Comparison of ENCODE assay signal across 18 cellular contexts in the genomic region with DNA sequence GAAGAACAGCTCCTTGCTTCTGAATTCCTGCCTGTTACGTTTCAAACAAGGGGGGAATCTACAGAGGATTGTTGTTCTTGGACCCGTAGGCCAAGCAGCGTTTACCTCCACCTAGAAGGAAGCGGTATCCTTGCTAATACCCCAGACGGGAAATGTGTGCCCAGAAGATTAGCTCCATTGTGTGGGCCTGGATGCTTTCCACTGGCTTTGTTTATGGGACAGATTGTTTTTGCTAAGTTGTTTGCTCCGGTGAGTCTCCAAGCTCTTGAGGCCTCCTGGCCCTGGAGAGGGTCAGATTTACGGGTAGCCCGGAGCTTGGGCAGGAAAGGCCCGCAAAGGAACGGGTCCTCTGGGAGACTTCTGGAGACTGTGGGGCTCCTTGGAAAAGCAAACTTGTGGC. TPM values are rescaled to one million over a fixed set of nuclear protein-coding genes. Genes with fewer than 3 reads are reported as not detected.
DNase-seq lines count a peak whose midpoint lies in the region; ATAC-seq and TF ChIP-seq lines count a peak whose summit lies in the region.
"Had no signal": no experiment of that assay in that cellular context is flagged by ENCODE, and none has a peak within 500 bp of the region (broad histone marks: within the 10 kb centered on the region; RNA-seq: fewer than 3 reads in every experiment).

No MANE protein-coding gene starts in this region.

- TF ChIP-seq CTCF in gastroesophageal sphincter (IDR thresholded peaks at IDR 0.05) (no peak), nephron (IDR thresholded peaks at IDR 0.05; ENCODE audit: unreplicated experiment in 3 of 3) (no peak), suprapubic skin (IDR thresholded peaks at IDR 0.05) (no peak), H9 (conservative IDR thresholded peaks at IDR 0.05) (no peak)

- intact Hi-C loops in activated CD4-positive, alpha-beta memory T cell treated with anti-CD3 and anti-CD28 coated beads for 36 hours (cut with micrococcal nuclease) = no loop called here

- TF ChIP-seq EP300 in gastroesophageal sphincter (IDR thresholded peaks at IDR 0.05) (no peak), suprapubic skin (IDR thresholded peaks at IDR 0.05) (no peak)

- H3K14ac ChIP-seq in H9 (ENCODE audit: insufficient read depth, low read length) = no peak overlapping the region

- H3K27ac ChIP-seq in gastroesophageal sphincter = peak overlapping the region in 3 of 4 donors; percentile 39 to 62 (median 48)
- H3K27ac ChIP-seq in suprapubic skin = peak overlapping the region; percentile 35
- no peak overlapping the region for H3K27ac ChIP-seq in H9 (ENCODE audit: insufficient read length, low read depth, low read length)
- H3K27ac ChIP-seq: KMS-11 had no signal

- no peak overlapping the region for H3K23ac ChIP-seq in H9 (ENCODE audit: insufficient read length, low read depth, low read length)

- no peaks in the 10 kb centered on the region for H3K9me3 Mint-ChIP-seq in nephron
- no peaks in the 10 kb centered on the region; a peak in 1 of 5 replicates for H3K9me3 Mint-ChIP-seq in H9
- H3K9me3 Mint-ChIP-seq in activated CD4-positive, alpha-beta memory T cell treated with anti-CD3 and anti-CD28 coated beads for 36 hours = peaks cover 6% of the 10 kb centered on the region
- no peaks in the 10 kb centered on the region for H3K9me3 Mint-ChIP-seq in activated CD4-positive, alpha-beta T cell treated with anti-CD3 and anti-CD28 coated beads, Interleukin-2, amount 10 ng/mL, durations not matched to agents 7 days and 5 days
- H3K9me3 Mint-ChIP-seq: central memory CD8-positive, alpha-beta T cell; HFFc6 had no signal

- H3K18ac ChIP-seq in H9 (ENCODE audit: insufficient read length, low read depth, low read length) = no peak overlapping the region

- H3K27me3 Mint-ChIP-seq in nephron (ENCODE audit: low read depth) = no peaks in the 10 kb centered on the region
- no peaks in the 10 kb centered on the region for H3K27me3 Mint-ChIP-seq in H9 (ENCODE audit: low read depth)
- H3K27me3 Mint-ChIP-seq in activated CD4-positive, alpha-beta memory T cell treated with anti-CD3 and anti-CD28 coated beads for 36 hours = no peaks in the 10 kb centered on the region
- no peaks in the 10 kb centered on the region for H3K27me3 Mint-ChIP-seq in activated CD4-positive, alpha-beta T cell treated with anti-CD3 and anti-CD28 coated beads, Interleukin-2, amount 10 ng/mL, durations not matched to agents 7 days and 5 days
- H3K27me3 Mint-ChIP-seq: central memory CD8-positive, alpha-beta T cell had no signal

- no peak overlapping the region for H2BK5ac ChIP-seq in H9 (ENCODE audit: insufficient read length, low read length)

- CTCF ChIA-PET in activated CD4-positive, alpha-beta memory T cell treated with anti-CD3 and anti-CD28 coated beads for 36 hours (lab: Charles Lee) = no interaction called here
- CTCF ChIA-PET in activated CD4-positive, alpha-beta T cell treated with anti-CD3 and anti-CD28 coated beads, Interleukin-2, amount 10 ng/mL, durations not matched to agents 7 days and 5 days (lab: Charles Lee) = no interaction called here

- 61 to 64% methylated on average over 7 to 10 of the region's 10 CpGs for WGBS in gastroesophageal sphincter (ENCODE audit: low coverage in 1 of 2), 2 donors
- 62% methylated on average over 10 of the region's 10 CpGs for WGBS in suprapubic skin
- WGBS in H9 (ENCODE audit: extremely low coverage, insufficient read length, low lambda C conversion rate) = no CpG with 5 or more reads among the region's 10 CpGs

- H3K4me3 ChIP-seq in gastroesophageal sphincter = no peak overlapping the region
- H3K4me3 ChIP-seq in suprapubic skin = no peak overlapping the region
- H3K4me3 ChIP-seq: mucosa of descending colon had no signal

- no peaks in the 10 kb centered on the region for H3K79me2 ChIP-seq in H9 (ENCODE audit: insufficient read depth, low read length)

- ATAC-seq in gastroesophageal sphincter = peak; percentile 72
- ATAC-seq in HG02970 (IDR thresholded peaks at IDR 0.05; ENCODE audit: low FRiP score, unreplicated experiment) = no peak
- ATAC-seq: activated naive CD8-positive, alpha-beta T cell treated with anti-CD3 and anti-CD28 coated beads, Interleukin-2, amount 50 U/mL, for 24 hours; mucosa of descending colon had no signal

- no peaks in the 10 kb centered on the region for H3K79me1 ChIP-seq in H9 (ENCODE audit: insufficient read depth, low read depth, low read length, poor library complexity, severe bottlenecking)

- no peaks in the 10 kb centered on the region for H3K36me3 ChIP-seq in gastroesophageal sphincter
- H3K36me3 ChIP-seq in suprapubic skin = no peaks in the 10 kb centered on the region

- no peak overlapping the region for H4K5ac ChIP-seq in H9 (ENCODE audit: insufficient read length, low read depth, low read length)

- TF ChIP-seq POLR2A in gastroesophageal sphincter (IDR thresholded peaks at IDR 0.05) = no peak
- no peak for TF ChIP-seq POLR2A in suprapubic skin (IDR thresholded peaks at IDR 0.05)

- peak; percentile 77 for DNase-seq in astrocyte of the hippocampus (ENCODE audit: low read depth, low spot score)
- no peak for DNase-seq in suprapubic skin (ENCODE audit: low spot score in 2 of 2)
- DNase-seq in H9 = no peak
- no peak for DNase-seq in activated CD4-positive, alpha-beta memory T cell treated with anti-CD3 and anti-CD28 coated beads for 36 hours
- no peak for DNase-seq in activated CD4-positive, alpha-beta T cell treated with anti-CD3 and anti-CD28 coated beads, Interleukin-2, amount 10 ng/mL, durations not matched to agents 7 days and 5 days
- DNase-seq: activated naive CD8-positive, alpha-beta T cell treated with anti-CD3 and anti-CD28 coated beads, Interleukin-2, amount 50 U/mL, for 24 hours; DMS53; effector CD4-positive, alpha-beta T cell; HFFc6; kidney glomerular epithelial cell; mucosa of descending colon; NCI-H510A treated with DMSO at 0.1 percent for 48 hours had no signal

- H3K4me1 ChIP-seq in gastroesophageal sphincter (no peaks in the 10 kb centered on the region), suprapubic skin (no peaks in the 10 kb centered on the region), H9 (ENCODE audit: insufficient read depth, low read length) (no peaks in the 10 kb centered on the region)

- H2BK20ac ChIP-seq in H9 (ENCODE audit: low read depth, low read length, poor library complexity, severe bottlenecking) = no peak overlapping the region

- no peaks in the 10 kb centered on the region for H3K23me2 ChIP-seq in H9 (ENCODE audit: insufficient read length, low read depth, low read length, poor library complexity, severe bottlenecking)

- no peak overlapping the region for H2BK120ac ChIP-seq in H9 (ENCODE audit: low read depth, low read length, poor library complexity, severe bottlenecking)

- H3K4me3 Mint-ChIP-seq in nephron = no peak overlapping the region
- H3K4me3 Mint-ChIP-seq in H9 = no peak overlapping the region
- H3K4me3 Mint-ChIP-seq in activated CD4-positive, alpha-beta memory T cell treated with anti-CD3 and anti-CD28 coated beads for 36 hours = no peak overlapping the region
- H3K4me3 Mint-ChIP-seq in activated CD4-positive, alpha-beta T cell treated with anti-CD3 and anti-CD28 coated beads, Interleukin-2, amount 10 ng/mL, durations not matched to agents 7 days and 5 days = no peak overlapping the region
- H3K4me3 Mint-ChIP-seq: activated naive CD8-positive, alpha-beta T cell treated with anti-CD3 and anti-CD28 coated beads, Interleukin-2, amount 50 U/mL, for 24 hours; CD14-positive monocyte; central memory CD8-positive, alpha-beta T cell; HFFc6 had no signal

- no peaks in the 10 kb centered on the region for H4K20me1 ChIP-seq in H9 (ENCODE audit: control insufficient read depth, insufficient read depth, insufficient read length)

- no peak overlapping the region for H3K9ac ChIP-seq in H9 (ENCODE audit: extremely low read depth, insufficient read length, low read length)
- H3K9ac ChIP-seq: KMS-11 had no signal

- peak overlapping the region; percentile 19 to 81 (median 49) for H3K27ac Mint-ChIP-seq in nephron
- peak overlapping the region in 1 of 3 experiments; percentile 32; a peak in 2 of 7 replicates for H3K27ac Mint-ChIP-seq in H9
- H3K27ac Mint-ChIP-seq in activated CD4-positive, alpha-beta memory T cell treated with anti-CD3 and anti-CD28 coated beads for 36 hours = no peak overlapping the region
- no peak overlapping the region for H3K27ac Mint-ChIP-seq in activated CD4-positive, alpha-beta T cell treated with anti-CD3 and anti-CD28 coated beads, Interleukin-2, amount 10 ng/mL, durations not matched to agents 7 days and 5 days
- H3K27ac Mint-ChIP-seq: activated naive CD8-positive, alpha-beta T cell treated with anti-CD3 and anti-CD28 coated beads, Interleukin-2, amount 50 U/mL, for 24 hours; HFFc6 had no signal

- H4K91ac ChIP-seq in H9 (ENCODE audit: insufficient read length, low read depth, low read length) = no peak overlapping the region

- no peak overlapping the region for H3K56ac ChIP-seq in H9 (ENCODE audit: insufficient read length, low read depth, low read length)

- POLR2A ChIA-PET in activated CD4-positive, alpha-beta memory T cell treated with anti-CD3 and anti-CD28 coated beads for 36 hours (lab: Charles Lee) = no interaction called here
- POLR2A ChIA-PET in activated CD4-positive, alpha-beta T cell treated with anti-CD3 and anti-CD28 coated beads, Interleukin-2, amount 10 ng/mL, durations not matched to agents 7 days and 5 days (lab: Charles Lee) = no interaction called here

- no peak overlapping the region for H3K4me2 ChIP-seq in H9 (ENCODE audit: insufficient read depth, insufficient read length, low read length)
- H3K4me2 ChIP-seq: KMS-11 had no signal

- H2AK5ac ChIP-seq in H9 (ENCODE audit: insufficient read length, low read length) = no peak overlapping the region

- H3K27me3 ChIP-seq in gastroesophageal sphincter (no peaks in the 10 kb centered on the region), suprapubic skin (no peaks in the 10 kb centered on the region), H9 (ENCODE audit: insufficient read depth, low read length) (no peaks in the 10 kb centered on the region)

- H3K36me3 Mint-ChIP-seq in nephron (ENCODE audit: low read depth) (no peaks in the 10 kb centered on the region), H9 (ENCODE audit: insufficient read depth in 1 of 3, low read depth in 3 of 3) (no peaks in the 10 kb centered on the region)
- no peaks in the 10 kb centered on the region for H3K36me3 Mint-ChIP-seq in activated CD4-positive, alpha-beta memory T cell treated with anti-CD3 and anti-CD28 coated beads for 36 hours
- H3K36me3 Mint-ChIP-seq in activated CD4-positive, alpha-beta T cell treated with anti-CD3 and anti-CD28 coated beads, Interleukin-2, amount 10 ng/mL, durations not matched to agents 7 days and 5 days (ENCODE audit: low read depth) = no peaks in the 10 kb centered on the region
- H3K36me3 Mint-ChIP-seq: CD14-positive monocyte had no signal

- peaks cover 0 to 11% (median 0%) of the 10 kb centered on the region in 3 donors for H3K9me3 ChIP-seq in gastroesophageal sphincter
- peaks cover 3% of the 10 kb centered on the region for H3K9me3 ChIP-seq in suprapubic skin
- no peaks in the 10 kb centered on the region for H3K9me3 ChIP-seq in H9 (ENCODE audit: control insufficient read depth, low read depth, low read length)
- H3K9me3 ChIP-seq: mucosa of descending colon had no signal

- H2AFZ ChIP-seq in H9 (ENCODE audit: low read length) = no peak overlapping the region

- no peak overlapping the region for H4K8ac ChIP-seq in H9 (replicated peaks; ENCODE audit: insufficient read length, low read depth, low read length)

- no peak overlapping the region for H2BK15ac ChIP-seq in H9 (ENCODE audit: low read depth, low read length)

- H3K4ac ChIP-seq in H9 (ENCODE audit: low read depth, low read length) = no peak overlapping the region

- no peak overlapping the region for H3T11ph ChIP-seq in H9 (ENCODE audit: low read length)

- no peak overlapping the region for H2BK12ac ChIP-seq in H9 (ENCODE audit: insufficient read length, low read depth, low read length)

- H3K4me1 Mint-ChIP-seq in nephron (peaks cover 16% of the 10 kb centered on the region), H9 (0 out of 4 replicates have a peak, but pooled peaks cover 0 to 4% of the 10 kb centered on the region in 2 experiments)
- peaks cover 4% of the 10 kb centered on the region for H3K4me1 Mint-ChIP-seq in activated CD4-positive, alpha-beta memory T cell treated with anti-CD3 and anti-CD28 coated beads for 36 hours (ENCODE audit: low read depth)
- peaks cover 4% of the 10 kb centered on the region for H3K4me1 Mint-ChIP-seq in activated CD4-positive, alpha-beta T cell treated with anti-CD3 and anti-CD28 coated beads, Interleukin-2, amount 10 ng/mL, durations not matched to agents 7 days and 5 days
- H3K4me1 Mint-ChIP-seq: activated naive CD8-positive, alpha-beta T cell treated with anti-CD3 and anti-CD28 coated beads, Interleukin-2, amount 50 U/mL, for 24 hours; CD14-positive monocyte; central memory CD8-positive, alpha-beta T cell had no signal

RNA-seq across cellular contexts. Expression of a gene that starts 28.4 kb away (rescaled TPM):
- total RNA-seq in gastroesophageal sphincter = 10 to 100 TPM; 38.8 to 53.1 (median 41.1) TPM
- 100 to 1,000 TPM in 1 of 4 donors, 10 to 100 TPM in 3; 43.6 to 197 (median 65.5) TPM for total RNA-seq in suprapubic skin
- 27.3 and 29.9 TPM in 2 replicates for total RNA-seq in H9 (2021)
- 1 to 10 TPM; 8.8 to 9.7 TPM for total RNA-seq in activated CD4-positive, alpha-beta memory T cell treated with anti-CD3 and anti-CD28 coated beads for 36 hours
- 10 to 100 TPM; 17.7 to 21.2 TPM for total RNA-seq in activated CD4-positive, alpha-beta T cell treated with anti-CD3 and anti-CD28 coated beads, Interleukin-2, amount 10 ng/mL, durations not matched to agents 7 days and 5 days

Comparison
In these comparisons a context has a peak if more than half of its experiments do, and no peak if none do; other contexts are left out.
1. H3K27ac Mint-ChIP-seq: peak in nephron (3 of 3); none in activated CD4-positive, alpha-beta memory T cell treated with anti-CD3 and anti-CD28 coated beads for 36 hours (single experiment) and activated CD4-positive, alpha-beta T cell treated with anti-CD3 and anti-CD28 coated beads, Interleukin-2, amount 10 ng/mL, durations not matched to agents 7 days and 5 days (single experiment).